ENCODE assay signal across 24 cellular contexts in the genomic region with DNA sequence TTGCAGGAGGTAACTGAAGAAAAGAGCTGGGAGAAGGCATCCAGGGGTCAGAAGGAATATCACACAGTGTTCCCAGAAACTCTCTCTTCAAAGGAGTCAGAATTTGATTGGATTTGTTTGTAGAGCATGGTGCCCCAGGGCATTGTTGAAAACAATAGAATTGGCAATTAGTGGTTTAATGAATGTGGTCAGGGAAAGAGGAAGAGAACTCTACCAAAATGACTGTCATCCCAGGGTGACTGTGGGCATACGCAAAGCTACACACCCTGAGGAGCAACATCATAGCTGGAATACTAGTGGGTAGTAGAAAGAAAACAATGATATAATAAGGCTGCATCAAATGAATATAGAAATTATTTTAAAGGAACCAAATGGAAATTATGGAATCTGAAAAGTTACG. TPM values are rescaled to one million over a fixed set of nuclear protein-coding genes. Genes with fewer than 3 reads are reported as not detected.
A peak's percentile ranks its signal among the peaks of the same experiment; 100 is the strongest.
DNase-seq lines count a peak whose midpoint lies in the region; ATAC-seq and TF ChIP-seq lines count a peak whose summit lies in the region.
"Had no signal": no experiment of that assay in that cellular context is flagged by ENCODE, and none has a peak within 500 bp of the region (broad histone marks: within the 10 kb centered on the region; RNA-seq: fewer than 3 reads in every experiment).

No MANE protein-coding gene starts in this region.

- no peak for DNase-seq in T-helper 1 cell
- DNase-seq in T-helper 17 cell, result no peak
- DNase-seq in progenitor cell of endocrine pancreas (ENCODE audit: low spot score, unreplicated experiment), result no peak
- DNase-seq in MCF 10A (ENCODE audit: unreplicated experiment), result no peak
- no peak for DNase-seq in tibial nerve (ENCODE audit: low spot score in 2 of 2)
- DNase-seq: activated CD8-positive, alpha-beta T cell treated with anti-CD3 and anti-CD28 coated beads, Interleukin-2, amount 10 ng/mL, durations not matched to agents 7 days and 5 days; adrenal gland; CD4-positive, CD25-positive, alpha-beta regulatory T cell; central memory CD4-positive, alpha-beta T cell; DMS79 treated with DMSO at 0.1 percent for 48 hours; effector CD8-positive, alpha-beta T cell; hippocampal formation; left cardiac atrium; mucosa of descending colon; NCI-H2029 treated with DMSO at 0.1 percent for 48 hours; NCI-H524 treated with DMSO at 0.1 percent for 48 hours; Peyer's patch; trophoblast cell had no signal

- BruUV-seq in MCF 10A (replicated peaks; lab: Mats Ljungman, UMichigan), result no TSS peak

- no peak for TF ChIP-seq EP300 in tibial nerve (IDR thresholded peaks at IDR 0.05)

- peaks cover 0 to 54% (median 19%) of the 10 kb centered on the region in 3 donors for H3K36me3 ChIP-seq in tibial nerve

- H3K27ac Mint-ChIP-seq in T-helper 1 cell treated with Interleukin-12 subunit alpha and Interleukin-12 subunit beta and Interleukin-4 antibody, amounts not matched to agents 30 μg/mL and 1 μg/mL, for 36 hours, result peak overlapping the region; percentile 7
- H3K27ac Mint-ChIP-seq in T-helper 17 cell (peak overlapping the region; percentile 29), progenitor cell of endocrine pancreas (peak overlapping the region; percentile 15), MCF 10A (ENCODE audit: low read depth, unreplicated experiment) (no peak overlapping the region)
- H3K27ac Mint-ChIP-seq: activated CD8-positive, alpha-beta T cell treated with anti-CD3 and anti-CD28 coated beads, Interleukin-2, amount 10 ng/mL, durations not matched to agents 7 days and 5 days; activated T-helper 2 cell treated with anti-CD3 and anti-CD28 coated beads, Interferon-gamma antibody, Interleukin-2, Interleukin-4, amounts not matched to agents 10 μg/mL and 5 μg/mL and 100 μg/mL, durations not matched to agents 14 hours and 24 hours and 36 hours had no signal

- H3K9me3 ChIP-seq in T-helper 17 cell (ENCODE audit: control insufficient read depth, low read length, poor library complexity, severe bottlenecking) (no peaks in the 10 kb centered on the region), tibial nerve (peaks cover 0 to 14% (median 3%) of the 10 kb centered on the region in 4 donors)
- H3K9me3 ChIP-seq: A549, adrenal gland, mucosa of descending colon, Peyer's patch had no signal

- peaks cover 9% of the 10 kb centered on the region for H3K4me1 Mint-ChIP-seq in T-helper 1 cell treated with Interleukin-12 subunit alpha and Interleukin-12 subunit beta and Interleukin-4 antibody, amounts not matched to agents 30 μg/mL and 1 μg/mL, for 36 hours (ENCODE audit: low read depth)
- peaks cover 9% of the 10 kb centered on the region for H3K4me1 Mint-ChIP-seq in T-helper 17 cell
- H3K4me1 Mint-ChIP-seq in progenitor cell of endocrine pancreas (ENCODE audit: low read depth), result no peaks in the 10 kb centered on the region
- H3K4me1 Mint-ChIP-seq in MCF 10A (ENCODE audit: insufficient read depth, unreplicated experiment), result no peaks in the 10 kb centered on the region

- H3K4me3 Mint-ChIP-seq in T-helper 1 cell treated with Interleukin-12 subunit alpha and Interleukin-12 subunit beta and Interleukin-4 antibody, amounts not matched to agents 30 μg/mL and 1 μg/mL, for 36 hours, result no peak overlapping the region
- H3K4me3 Mint-ChIP-seq in T-helper 17 cell (no peak overlapping the region), progenitor cell of endocrine pancreas (ENCODE audit: low read depth) (no peak overlapping the region), MCF 10A (ENCODE audit: unreplicated experiment) (no peak overlapping the region)
- H3K4me3 Mint-ChIP-seq: activated CD8-positive, alpha-beta T cell treated with anti-CD3 and anti-CD28 coated beads, Interleukin-2, amount 10 ng/mL, durations not matched to agents 7 days and 5 days; CD4-positive, CD25-positive, alpha-beta regulatory T cell had no signal

- TF ChIP-seq CTCF in progenitor cell of endocrine pancreas (IDR thresholded peaks at IDR 0.05; ENCODE audit: unreplicated experiment), result no peak
- TF ChIP-seq CTCF in MCF 10A (IDR thresholded peaks at IDR 0.05; ENCODE audit: unreplicated experiment), result no peak
- no peak for TF ChIP-seq CTCF in tibial nerve (IDR thresholded peaks at IDR 0.05)

- ATAC-seq in HG03103 (IDR thresholded peaks at IDR 0.05; ENCODE audit: low read depth, unreplicated experiment) (peak; percentile 51), T-helper 17 cell (no peak), HG03565 (IDR thresholded peaks at IDR 0.05; ENCODE audit: unreplicated experiment) (no peak)
- ATAC-seq: activated CD8-positive, alpha-beta T cell treated with anti-CD3 and anti-CD28 coated beads, Interleukin-2, amount 10 ng/mL, durations not matched to agents 7 days and 5 days; mucosa of descending colon had no signal

- intact Hi-C loops in MCF 10A (cut with micrococcal nuclease), result no loop called here

- H3K9me3 Mint-ChIP-seq in T-helper 1 cell treated with Interleukin-12 subunit alpha and Interleukin-12 subunit beta and Interleukin-4 antibody, amounts not matched to agents 30 μg/mL and 1 μg/mL, for 36 hours, result peaks cover 14% of the 10 kb centered on the region
- peaks cover 20% of the 10 kb centered on the region for H3K9me3 Mint-ChIP-seq in progenitor cell of endocrine pancreas (ENCODE audit: low read depth)
- no peaks in the 10 kb centered on the region for H3K9me3 Mint-ChIP-seq in MCF 10A (ENCODE audit: unreplicated experiment)

- H3K4me1 ChIP-seq in tibial nerve, result peaks cover 0 to 8% (median 0%) of the 10 kb centered on the region in 4 donors
- H3K4me1 ChIP-seq: A549, adrenal gland, Peyer's patch had no signal

- POLR2A ChIA-PET in MCF 10A (lab: Yijun Ruan, JAX), result interaction anchor here (1.0 kb wide), 1 partner anchor 18 kb away, joined by 3 read pairs; no protein-coding TSS in a partner anchor

- no peaks in the 10 kb centered on the region for H3K27me3 Mint-ChIP-seq in T-helper 1 cell treated with Interleukin-12 subunit alpha and Interleukin-12 subunit beta and Interleukin-4 antibody, amounts not matched to agents 30 μg/mL and 1 μg/mL, for 36 hours (ENCODE audit: low read depth)
- H3K27me3 Mint-ChIP-seq in T-helper 17 cell, result no peaks in the 10 kb centered on the region
- H3K27me3 Mint-ChIP-seq in progenitor cell of endocrine pancreas, result no peaks in the 10 kb centered on the region
- no peaks in the 10 kb centered on the region for H3K27me3 Mint-ChIP-seq in MCF 10A (ENCODE audit: insufficient read depth, unreplicated experiment)
- H3K27me3 Mint-ChIP-seq: CD4-positive, CD25-positive, alpha-beta regulatory T cell had no signal

- WGBS in tibial nerve, 2 donors, result 83 to 87% methylated on average over 2 of the region's 2 CpGs

- no peak for TF ChIP-seq POLR2A in tibial nerve (IDR thresholded peaks at IDR 0.05)

- no peaks in the 10 kb centered on the region for H3K27me3 ChIP-seq in tibial nerve
- H3K27me3 ChIP-seq: adrenal gland, Peyer's patch had no signal

- no peak overlapping the region for H3K4me3 ChIP-seq in tibial nerve
- H3K4me3 ChIP-seq: A549, adrenal gland, mucosa of descending colon, Peyer's patch, skin epidermis had no signal

- H3K27ac ChIP-seq in tibial nerve, result no peak overlapping the region
- H3K27ac ChIP-seq: A549, adrenal gland, Peyer's patch, skin epidermis had no signal

- CTCF ChIA-PET in MCF 10A (lab: Yijun Ruan, JAX), result no interaction called here

- H3K36me3 Mint-ChIP-seq in T-helper 1 cell treated with Interleukin-12 subunit alpha and Interleukin-12 subunit beta and Interleukin-4 antibody, amounts not matched to agents 30 μg/mL and 1 μg/mL, for 36 hours (ENCODE audit: low read depth), result peaks cover 49% of the 10 kb centered on the region
- H3K36me3 Mint-ChIP-seq in T-helper 17 cell (ENCODE audit: low read depth), result peaks cover 13% of the 10 kb centered on the region
- peaks cover 33% of the 10 kb centered on the region for H3K36me3 Mint-ChIP-seq in progenitor cell of endocrine pancreas (ENCODE audit: insufficient read depth)
- peaks cover 53% of the 10 kb centered on the region for H3K36me3 Mint-ChIP-seq in MCF 10A (ENCODE audit: insufficient read depth, unreplicated experiment)

RNA-seq across cellular contexts. Expression of a gene that starts 21.5 kb away (rescaled TPM):
- total RNA-seq in T-helper 17 cell (10 to 100 TPM; 66.0 to 72.5 TPM), progenitor cell of endocrine pancreas (21.2 and 26.3 TPM in 2 replicates), MCF 10A (2022) (40.5 and 46.1 TPM in 2 replicates), tibial nerve (100 to 1,000 TPM in 1 of 4 donors, 10 to 100 TPM in 3; 78.3 to 110 (median 89.3) TPM)

RNA-seq across cellular contexts. Expression of a gene that starts 58.3 kb away (rescaled TPM):
- 10 to 100 TPM; 36.0 to 62.0 TPM for total RNA-seq in T-helper 17 cell
- 67.7 and 70.8 TPM in 2 replicates for total RNA-seq in progenitor cell of endocrine pancreas
- 48.4 and 57.9 TPM in 2 replicates for total RNA-seq in MCF 10A (2022)
- total RNA-seq in tibial nerve, result 100 to 1,000 TPM in 1 of 4 donors, 10 to 100 TPM in 3; 70.5 to 161 (median 77.8) TPM
